8 cellular contexts compared by ENCODE assay signal in genomic region chr16:85010446-85010930, GRCh38. TPM values are rescaled to one million over a fixed set of nuclear protein-coding genes. Genes with fewer than 3 reads are reported as not detected.
DNase-seq lines count a peak whose midpoint lies in the region; ATAC-seq and TF ChIP-seq lines count a peak whose summit lies in the region.

No MANE protein-coding gene starts in this region.

- H3K4me1 ChIP-seq in CD4-positive, CD25-positive, alpha-beta regulatory T cell (ENCODE audit: control insufficient read depth, insufficient read depth, low read length, poor library complexity, severe bottlenecking), result peaks cover 24% of the 10 kb centered on the region

- peak overlapping the region; percentile 80 for H3K4me3 ChIP-seq in CD4-positive, CD25-positive, alpha-beta regulatory T cell (ENCODE audit: low read depth, low read length)
- H3K4me3 ChIP-seq in HL-60 (replicated peaks; ENCODE audit: insufficient read depth, low read length), result peak overlapping the region; percentile 92
- H3K4me3 ChIP-seq in choroid plexus epithelial cell (ENCODE audit: low read depth, low read length), result peak overlapping the region; percentile 89

- H3K9me3 ChIP-seq in CD4-positive, CD25-positive, alpha-beta regulatory T cell (ENCODE audit: control insufficient read depth in 2 of 2, low read length in 2 of 2), result no peaks in the 10 kb centered on the region

- TF ChIP-seq CTCF in HL-60 (IDR thresholded peaks at IDR 0.05; ENCODE audit: insufficient read depth, low read length) (no peak), choroid plexus epithelial cell (conservative IDR thresholded peaks at IDR 0.05; ENCODE audit: low read depth, low read length) (no peak)

- no peak for DNase-seq in CD4-positive, CD25-positive, alpha-beta regulatory T cell
- DNase-seq in HL-60 (ENCODE audit: low read depth in 1 of 2, low spot score in 1 of 2) (no peak), choroid plexus epithelial cell (ENCODE audit: low read depth) (no peak), germinal center (ENCODE audit: low spot score) (no peak)
- no peak for DNase-seq in natural killer cell treated with Interleukin-12 subunit alpha and Interleukin-12 subunit beta and Interleukin-15 and Interleukin-18, amount 100 ng/mL, for 72 hours (ENCODE audit: low spot score)

- ATAC-seq in CD4-positive, CD25-positive, alpha-beta regulatory T cell (ENCODE audit: low read depth in 2 of 2), result no peak
- ATAC-seq in natural killer cell treated with Interleukin-12 subunit alpha and Interleukin-12 subunit beta and Interleukin-15 and Interleukin-18, amount 100 ng/mL, for 72 hours, result no peak
- ATAC-seq in HG03442 (IDR thresholded peaks at IDR 0.05; ENCODE audit: unreplicated experiment) (no peak), HG03378 (IDR thresholded peaks at IDR 0.05; ENCODE audit: unreplicated experiment) (no peak), GM21360 (IDR thresholded peaks at IDR 0.05; ENCODE audit: unreplicated experiment) (no peak)

- peak overlapping the region; percentile 96 to 98 (median 96) for H3K4me3 Mint-ChIP-seq in CD4-positive, CD25-positive, alpha-beta regulatory T cell
- H3K4me3 Mint-ChIP-seq in natural killer cell treated with Interleukin-12 subunit alpha and Interleukin-12 subunit beta and Interleukin-15 and Interleukin-18, amount 100 ng/mL, for 72 hours, result peak overlapping the region; percentile 98

- H3K36me3 Mint-ChIP-seq in CD4-positive, CD25-positive, alpha-beta regulatory T cell, result peaks cover 7% of the 10 kb centered on the region
- no peaks in the 10 kb centered on the region for H3K36me3 Mint-ChIP-seq in natural killer cell treated with Interleukin-12 subunit alpha and Interleukin-12 subunit beta and Interleukin-15 and Interleukin-18, amount 100 ng/mL, for 72 hours

- H3K27ac ChIP-seq in CD4-positive, CD25-positive, alpha-beta regulatory T cell (ENCODE audit: insufficient read depth, low read length, poor library complexity, severe bottlenecking), result peak overlapping the region; percentile 97
- peak overlapping the region; percentile 97 for H3K27ac ChIP-seq in HL-60 (replicated peaks)

- peaks cover 18 to 51% (median 37%) of the 10 kb centered on the region in 4 donors for H3K4me1 Mint-ChIP-seq in CD4-positive, CD25-positive, alpha-beta regulatory T cell
- H3K4me1 Mint-ChIP-seq in natural killer cell treated with Interleukin-12 subunit alpha and Interleukin-12 subunit beta and Interleukin-15 and Interleukin-18, amount 100 ng/mL, for 72 hours (ENCODE audit: low read depth in 2 of 2), result peaks cover 28 to 34% of the 10 kb centered on the region in 2 donors

- peaks cover 2% of the 10 kb centered on the region for H3K36me3 ChIP-seq in CD4-positive, CD25-positive, alpha-beta regulatory T cell (ENCODE audit: control insufficient read depth, insufficient read depth, low read length)

- H3K9me3 Mint-ChIP-seq in CD4-positive, CD25-positive, alpha-beta regulatory T cell, result peaks cover 0 to 3% (median 0%) of the 10 kb centered on the region in 7 donors
- no peaks in the 10 kb centered on the region for H3K9me3 Mint-ChIP-seq in natural killer cell treated with Interleukin-12 subunit alpha and Interleukin-12 subunit beta and Interleukin-15 and Interleukin-18, amount 100 ng/mL, for 72 hours

- H3K27me3 Mint-ChIP-seq in CD4-positive, CD25-positive, alpha-beta regulatory T cell, result peaks cover 9% of the 10 kb centered on the region
- H3K27me3 Mint-ChIP-seq in natural killer cell treated with Interleukin-12 subunit alpha and Interleukin-12 subunit beta and Interleukin-15 and Interleukin-18, amount 100 ng/mL, for 72 hours, result no peaks in the 10 kb centered on the region

- no peaks in the 10 kb centered on the region for H3K27me3 ChIP-seq in CD4-positive, CD25-positive, alpha-beta regulatory T cell (ENCODE audit: control insufficient read depth, insufficient read depth, low read length)
- H3K27me3 ChIP-seq in HL-60 (ENCODE audit: insufficient read depth, poor library complexity, severe bottlenecking), result no peaks in the 10 kb centered on the region

- peak overlapping the region; percentile 95 to 98 (median 98) for H3K27ac Mint-ChIP-seq in CD4-positive, CD25-positive, alpha-beta regulatory T cell
- H3K27ac Mint-ChIP-seq in natural killer cell treated with Interleukin-12 subunit alpha and Interleukin-12 subunit beta and Interleukin-15 and Interleukin-18, amount 100 ng/mL, for 72 hours, result peak overlapping the region; percentile 95 to 97

RNA-seq across cellular contexts. Expression of gene ZDHHC7, which starts 0.8 kb away (rescaled TPM):
- total RNA-seq in CD4-positive, CD25-positive, alpha-beta regulatory T cell, result 42.6 TPM
- 10 to 100 TPM; 26.0 to 38.9 (median 37.1) TPM for polyA plus RNA-seq in CD4-positive, CD25-positive, alpha-beta regulatory T cell
- 10 to 100 TPM; 28.5 to 43.9 TPM for total RNA-seq in natural killer cell treated with Interleukin-12 subunit alpha and Interleukin-12 subunit beta and Interleukin-15 and Interleukin-18, amount 100 ng/mL, for 72 hours

RNA-seq across cellular contexts. Expression of gene KIAA0513, which starts 17.1 kb away (rescaled TPM):
- total RNA-seq in CD4-positive, CD25-positive, alpha-beta regulatory T cell, result 7.5 TPM
- polyA plus RNA-seq in CD4-positive, CD25-positive, alpha-beta regulatory T cell, result 1 to 10 TPM; 1.5 to 3.9 (median 3.3) TPM
- total RNA-seq in natural killer cell treated with Interleukin-12 subunit alpha and Interleukin-12 subunit beta and Interleukin-15 and Interleukin-18, amount 100 ng/mL, for 72 hours, result 1 to 10 TPM; 3.3 to 3.6 TPM
